Comparison of ENCODE assay signal across 2 cellular contexts in the genomic region with DNA sequence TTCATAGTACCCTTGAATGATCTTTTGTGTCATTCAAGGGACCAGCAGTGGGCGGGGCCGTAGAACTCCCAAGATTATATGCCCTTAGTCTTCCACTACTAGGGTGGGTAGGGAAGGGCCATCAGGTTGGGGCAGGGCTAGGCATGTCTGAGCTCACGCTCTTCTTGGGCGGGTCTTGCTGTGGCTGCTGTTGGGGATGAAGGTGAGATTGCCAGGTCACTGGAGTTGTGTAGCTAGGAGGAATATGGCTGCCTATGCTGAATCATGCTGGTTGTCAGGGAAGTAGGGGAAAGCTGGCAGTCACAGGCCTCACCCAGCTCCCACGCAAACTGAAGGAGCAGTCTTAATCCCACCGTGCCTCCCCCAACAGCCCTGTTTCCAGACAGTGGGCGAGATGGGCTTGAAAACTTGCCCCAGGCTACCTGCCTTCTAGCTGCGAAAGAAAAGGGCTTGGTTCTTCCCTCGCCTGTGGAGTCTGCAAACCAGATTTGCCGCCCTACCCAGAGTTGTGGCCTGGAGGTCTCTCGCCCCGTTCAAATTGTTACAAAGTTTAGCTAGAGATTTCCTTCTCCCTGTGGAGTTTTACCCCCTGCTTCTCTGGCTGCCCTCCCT.
TF ChIP-seq lines count a peak whose summit lies in the region.

No MANE protein-coding gene starts in this region.

TF ChIP-seq in H1, 55 proteins besides CTCF, POLR2A, EP300 and RAD21:
- TF ChIP-seq TCF12 (IDR thresholded peaks at IDR 0.05; ENCODE audit: low read depth, low read length) = no peak
- TF ChIP-seq SIRT6 (IDR thresholded peaks at IDR 0.05; ENCODE audit: low read length) = no peak
- no peak for TF ChIP-seq HDAC2 (IDR thresholded peaks at IDR 0.05; ENCODE audit: borderline replicate concordance in 1 of 2, low read depth in 2 of 2, low read length in 2 of 2)
- TF ChIP-seq GABPA (IDR thresholded peaks at IDR 0.05; ENCODE audit: borderline replicate concordance, insufficient read depth, low read length) = no peak
- no peak for TF ChIP-seq TAF1 (IDR thresholded peaks at IDR 0.05; ENCODE audit: low read depth, low read length)
- no peak for TF ChIP-seq CEBPB (IDR thresholded peaks at IDR 0.05; ENCODE audit: low read depth, low read length)
- TF ChIP-seq USF2 (IDR thresholded peaks at IDR 0.05; ENCODE audit: low read length) = no peak
- no peak for TF ChIP-seq CREB1 (IDR thresholded peaks at IDR 0.05)
- no peak for TF ChIP-seq SP1 (IDR thresholded peaks at IDR 0.05; ENCODE audit: low read depth, low read length)
- no peak for TF ChIP-seq SRF (IDR thresholded peaks at IDR 0.05; ENCODE audit: low read depth, low read length)
- TF ChIP-seq CBX8 (IDR thresholded peaks at IDR 0.05; ENCODE audit: borderline replicate concordance, low read depth, low read length) = no peak
- no peak for TF ChIP-seq NRF1 (IDR thresholded peaks at IDR 0.05; ENCODE audit: low read depth, low read length)
- TF ChIP-seq, protein P1, sequence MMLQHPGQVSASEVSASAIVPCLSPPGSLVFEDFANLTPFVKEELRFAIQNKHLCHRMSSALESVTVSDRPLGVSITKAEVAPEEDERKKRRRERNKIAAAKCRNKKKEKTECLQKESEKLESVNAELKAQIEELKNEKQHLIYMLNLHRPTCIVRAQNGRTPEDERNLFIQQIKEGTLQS (IDR thresholded peaks at IDR 0.05; ENCODE audit: insufficient read depth, low read depth, low read length) = no peak
- no peak for TF ChIP-seq RFX5 (IDR thresholded peaks at IDR 0.05; ENCODE audit: borderline replicate concordance, low read depth, low read length)
- TF ChIP-seq ZNF274 (IDR thresholded peaks at IDR 0.05; ENCODE audit: borderline replicate concordance, extremely low read depth, low read length) = no peak
TF ChIP-seq in H1: peak in this region for 0.

TF ChIP-seq in GM12891, 5 proteins besides CTCF, POLR2A, EP300 and RAD21:
- TF ChIP-seq TAF1 (IDR thresholded peaks at IDR 0.05; ENCODE audit: low read depth, low read length) = no peak
- no peak for TF ChIP-seq POLR2AphosphoS5 (IDR thresholded peaks at IDR 0.05; ENCODE audit: low read depth, low read length)
- TF ChIP-seq POU2F2 (IDR thresholded peaks at IDR 0.05; ENCODE audit: low read depth, low read length) = no peak
- no peak for TF ChIP-seq PAX5 (IDR thresholded peaks at IDR 0.05; ENCODE audit: insufficient read depth, low read length, severe bottlenecking)
- TF ChIP-seq SPI1 (IDR thresholded peaks at IDR 0.05; ENCODE audit: low read depth, low read length) = no peak
